18 cellular contexts compared by ENCODE assay signal in genomic region chr1:26020390-26020789, GRCh38. TPM values are rescaled to one million over a fixed set of nuclear protein-coding genes. Genes with fewer than 3 reads are reported as not detected.
A peak's percentile ranks its signal among the peaks of the same experiment; 100 is the strongest.
DNase-seq lines count a peak whose midpoint lies in the region; ATAC-seq and TF ChIP-seq lines count a peak whose summit lies in the region.
"Had no signal": no experiment of that assay in that cellular context is flagged by ENCODE, and none has a peak within 500 bp of the region (broad histone marks: within the 10 kb centered on the region; RNA-seq: fewer than 3 reads in every experiment).

No MANE protein-coding gene starts in this region.

- H3K9ac ChIP-seq in mammary epithelial cell (ENCODE audit: insufficient read depth, low read length) (no peak overlapping the region), skeletal muscle satellite cell (ENCODE audit: low read depth, low read length) (peak overlapping the region; percentile 34)

- H3K79me2 ChIP-seq in mammary epithelial cell (ENCODE audit: insufficient read depth, low read length): no peaks in the 10 kb centered on the region

- H4K20me1 ChIP-seq in mammary epithelial cell (ENCODE audit: insufficient read depth, low read length): no peaks in the 10 kb centered on the region

- intact Hi-C loops in mammary epithelial cell (cut with micrococcal nuclease) (no loop called here), left cardiac atrium (cut with DNase I) (no loop called here)

- peaks cover 11% of the 10 kb centered on the region for H3K4me1 Mint-ChIP-seq in progenitor cell of endocrine pancreas (ENCODE audit: low read depth)

- peaks cover 50% of the 10 kb centered on the region for H3K4me1 ChIP-seq in mammary epithelial cell (ENCODE audit: insufficient read depth, low read length)
- H3K4me1 ChIP-seq in skeletal muscle satellite cell (ENCODE audit: control insufficient read depth, insufficient read depth, low read length): peaks cover 40% of the 10 kb centered on the region

- H3K27me3 ChIP-seq in mammary epithelial cell (ENCODE audit: insufficient read depth, low read length): no peaks in the 10 kb centered on the region
- H3K27me3 ChIP-seq in skeletal muscle satellite cell (ENCODE audit: control insufficient read depth, insufficient read depth, low read length): peaks cover 5% of the 10 kb centered on the region

- POLR2A ChIA-PET in GM10248 (lab: Yijun Ruan, JAX): no interaction called here

- no peaks in the 10 kb centered on the region for H3K36me3 ChIP-seq in mammary epithelial cell (ENCODE audit: insufficient read depth, low read length)
- no peaks in the 10 kb centered on the region for H3K36me3 ChIP-seq in skeletal muscle satellite cell (ENCODE audit: insufficient read depth, low read length)

- H3K4me3 ChIP-seq in mammary epithelial cell (replicated peaks in 1 of 3; ENCODE audit: insufficient read depth in 1 of 3, low read depth in 2 of 3, low read length in 3 of 3) (no peak overlapping the region), skeletal muscle satellite cell (ENCODE audit: low read length) (no peak overlapping the region)

- H3K9me3 Mint-ChIP-seq in progenitor cell of endocrine pancreas (ENCODE audit: low read depth): no peaks in the 10 kb centered on the region
- H3K9me3 Mint-ChIP-seq: activated naive CD4-positive, alpha-beta T cell treated with anti-CD3 and anti-CD28 coated beads, Interleukin-2, amount 50 U/mL, for 24 hours; neural crest cell had no signal

- H3K4me2 ChIP-seq in mammary epithelial cell (ENCODE audit: insufficient read depth, low read depth, low read length): peak overlapping the region; percentile 77
- peak overlapping the region; percentile 56 for H3K4me2 ChIP-seq in skeletal muscle satellite cell (ENCODE audit: low read length)

- no peak for TF ChIP-seq CTCF in mammary epithelial cell (conservative IDR thresholded peaks at IDR 0.05 in 1 of 2, IDR thresholded peaks at IDR 0.05 in 1 of 2; ENCODE audit: extremely low read depth in 1 of 2, insufficient read depth in 1 of 2, low read depth in 1 of 2, low read length in 2 of 2)
- no peak for TF ChIP-seq CTCF in GM10248 (IDR thresholded peaks at IDR 0.05; ENCODE audit: control extremely low read depth, extremely low read depth, low read depth, missing control alignments)
- no peak for TF ChIP-seq CTCF in progenitor cell of endocrine pancreas (IDR thresholded peaks at IDR 0.05; ENCODE audit: unreplicated experiment)

- WGBS in mammary epithelial cell (ENCODE audit: low coverage, missing lambda C conversion rate): 21% methylated on average over 5 of the region's 6 CpGs

- CTCF ChIA-PET in mammary epithelial cell (lab: Charles Lee; ENCODE audit: low non-redundant PET): interaction anchor here (0.6 kb wide), 1 partner anchor 213 kb away, joined by 3 read pairs; no protein-coding TSS in a partner anchor
- CTCF ChIA-PET in GM10248 (lab: Yijun Ruan, JAX): interaction anchor here (1.1 to 1.9 kb wide), 5 partner anchors 9 to 125 kb away, joined by 3 to 6 read pairs (median 5); partner anchors contain the start of gene PAFAH2

- no peak overlapping the region for H3K4me3 Mint-ChIP-seq in progenitor cell of endocrine pancreas (ENCODE audit: low read depth)
- H3K4me3 Mint-ChIP-seq: activated CD8-positive, alpha-beta memory T cell treated with anti-CD3 and anti-CD28 coated beads, Interleukin-2, amount 10 ng/mL, durations not matched to agents 7 days and 5 days; activated naive CD4-positive, alpha-beta T cell treated with anti-CD3 and anti-CD28 coated beads, Interleukin-2, amount 50 U/mL, for 24 hours had no signal

- H2AFZ ChIP-seq in mammary epithelial cell (ENCODE audit: low read depth, low read length): peak overlapping the region; percentile 92

- H3K27ac Mint-ChIP-seq in progenitor cell of endocrine pancreas: no peak overlapping the region
- H3K27ac Mint-ChIP-seq: activated CD8-positive, alpha-beta memory T cell treated with anti-CD3 and anti-CD28 coated beads, Interleukin-2, amount 10 ng/mL, durations not matched to agents 7 days and 5 days; activated naive CD4-positive, alpha-beta T cell treated with anti-CD3 and anti-CD28 coated beads, Interleukin-2, amount 50 U/mL, for 24 hours had no signal

- dilution Hi-C loops in mammary epithelial cell (cut with HindIII; ENCODE audit: low sequenced_read_pairs): loop anchor here (5.0 kb wide), 1 partner anchor 37 kb away; no protein-coding TSS in a partner anchor

- DNase-seq in GM03348 (ENCODE audit: low spot score) (peak; percentile 84), mammary epithelial cell (peak; percentile 27), left cardiac atrium (no peak), GM10248 (ENCODE audit: extremely low spot score) (no peak), progenitor cell of endocrine pancreas (ENCODE audit: low spot score, unreplicated experiment) (no peak)
- DNase-seq: C1 segment of cervical spinal cord, cortex of kidney, DMS79 treated with DMSO at 0.1 percent for 48 hours, left colon had no signal

- H3K27ac ChIP-seq in mammary epithelial cell (ENCODE audit: insufficient read depth, low read depth, low read length): no peak overlapping the region
- H3K27ac ChIP-seq: VCaP had no signal

- ATAC-seq in left cardiac atrium (peak; percentile 29 to 64), HG03378 (IDR thresholded peaks at IDR 0.05; ENCODE audit: unreplicated experiment) (no peak), GM19467 (IDR thresholded peaks at IDR 0.05; ENCODE audit: unreplicated experiment) (no peak)
- ATAC-seq: left colon, SK-N-SH treated with all-trans-retinoic acid at 6 μM for 48 hours had no signal

- peaks cover 7% of the 10 kb centered on the region for H3K27me3 Mint-ChIP-seq in progenitor cell of endocrine pancreas
- H3K27me3 Mint-ChIP-seq: activated naive CD4-positive, alpha-beta T cell treated with anti-CD3 and anti-CD28 coated beads, Interleukin-2, amount 50 U/mL, for 24 hours had no signal

- no TSS peak for BruUV-seq in mammary epithelial cell (replicated peaks; lab: Mats Ljungman, UMichigan)

- H3K9me3 ChIP-seq in mammary epithelial cell (replicated peaks; ENCODE audit: insufficient read depth, low read length): no peaks in the 10 kb centered on the region
- H3K9me3 ChIP-seq in skeletal muscle satellite cell (replicated peaks; ENCODE audit: low read length): no peaks in the 10 kb centered on the region

- in situ Hi-C loops in mammary epithelial cell (cut with MboI; ENCODE audit: low sequenced_read_pairs in 2 of 2): no loop called here

- no peaks in the 10 kb centered on the region for H3K36me3 Mint-ChIP-seq in progenitor cell of endocrine pancreas (ENCODE audit: insufficient read depth)
- H3K36me3 Mint-ChIP-seq: activated CD8-positive, alpha-beta memory T cell treated with anti-CD3 and anti-CD28 coated beads, Interleukin-2, amount 10 ng/mL, durations not matched to agents 7 days and 5 days; activated naive CD4-positive, alpha-beta T cell treated with anti-CD3 and anti-CD28 coated beads, Interleukin-2, amount 50 U/mL, for 24 hours had no signal

RNA-seq across cellular contexts. Expression of gene EXTL1, which starts 1.2 kb away (rescaled TPM):
- total RNA-seq in mammary epithelial cell: 1 to 10 TPM in 1 of 2 donors, under 1 TPM in 1; 0.16 to 6.8 TPM
- polyA plus RNA-seq in mammary epithelial cell: 0.22 TPM
- polyA minus RNA-seq in mammary epithelial cell: not detected
- total RNA-seq in left cardiac atrium: 1 to 10 TPM; 1.3 to 3.2 TPM
- under 0.01 TPM in 1 of 2 replicates, not detected in the other for total RNA-seq in skeletal muscle satellite cell (2012; rRNA removed)
- 3.6 and 4.1 TPM in 2 replicates for total RNA-seq in progenitor cell of endocrine pancreas
- total RNA-seq: activated CD8-positive, alpha-beta memory T cell treated with anti-CD3 and anti-CD28 coated beads, Interleukin-2, amount 10 ng/mL, durations not matched to agents 7 days and 5 days had no signal

RNA-seq across cellular contexts. Expression of gene PAFAH2, which starts 22.5 kb away (rescaled TPM):
- 10 to 100 TPM; 15.1 to 17.2 TPM for total RNA-seq in mammary epithelial cell
- 11.6 TPM for polyA plus RNA-seq in mammary epithelial cell
- 14.1 TPM for polyA minus RNA-seq in mammary epithelial cell
- total RNA-seq in left cardiac atrium: 1 to 10 TPM; 5.5 to 6.8 TPM
- total RNA-seq in skeletal muscle satellite cell (2012; rRNA removed): 6.8 and 7.0 TPM in 2 replicates
- total RNA-seq in progenitor cell of endocrine pancreas: 12.8 and 14.5 TPM in 2 replicates

RNA-seq across cellular contexts. Expression of gene SLC30A2, which starts 25.5 kb away (rescaled TPM):
- under 1 TPM in 1 of 2 donors, not detected in 1; under 0.01 TPM for total RNA-seq in mammary epithelial cell
- polyA plus RNA-seq in mammary epithelial cell: not detected
- polyA minus RNA-seq in mammary epithelial cell: not detected
- 1 to 10 TPM in 1 of 2 donors, under 1 TPM in 1; 0.32 to 1.0 TPM for total RNA-seq in left cardiac atrium
- total RNA-seq in skeletal muscle satellite cell (2012; rRNA removed): not detected in 2 replicates
- total RNA-seq in progenitor cell of endocrine pancreas: 0.13 and 0.17 TPM in 2 replicates
- total RNA-seq: activated CD8-positive, alpha-beta memory T cell treated with anti-CD3 and anti-CD28 coated beads, Interleukin-2, amount 10 ng/mL, durations not matched to agents 7 days and 5 days; frontal cortex; neural crest cell had no signal

RNA-seq across cellular contexts. Expression of gene TRIM63, which starts 47.0 kb away (rescaled TPM):
- total RNA-seq in mammary epithelial cell: not detected
- polyA plus RNA-seq in mammary epithelial cell: not detected
- not detected for polyA minus RNA-seq in mammary epithelial cell
- 100 to 1,000 TPM; 101 to 219 TPM for total RNA-seq in left cardiac atrium
- 0.25 TPM in 1 of 2 replicates, not detected in the other for total RNA-seq in skeletal muscle satellite cell (2012; rRNA removed)
- not detected in 2 replicates for total RNA-seq in progenitor cell of endocrine pancreas
- total RNA-seq: activated CD8-positive, alpha-beta memory T cell treated with anti-CD3 and anti-CD28 coated beads, Interleukin-2, amount 10 ng/mL, durations not matched to agents 7 days and 5 days; frontal cortex; neural crest cell had no signal

Comparison
In these comparisons a context has a peak if more than half of its experiments do, and no peak if none do; other contexts are left out.
1. DNase-seq: peak in GM03348 (single experiment) and mammary epithelial cell (single experiment); none in left cardiac atrium (single experiment), GM10248 (single experiment) and progenitor cell of endocrine pancreas (single experiment).
2. ATAC-seq: peak in left cardiac atrium (2 of 2); none in HG03378 (single experiment) and GM19467 (single experiment).